In the genomic region with DNA sequence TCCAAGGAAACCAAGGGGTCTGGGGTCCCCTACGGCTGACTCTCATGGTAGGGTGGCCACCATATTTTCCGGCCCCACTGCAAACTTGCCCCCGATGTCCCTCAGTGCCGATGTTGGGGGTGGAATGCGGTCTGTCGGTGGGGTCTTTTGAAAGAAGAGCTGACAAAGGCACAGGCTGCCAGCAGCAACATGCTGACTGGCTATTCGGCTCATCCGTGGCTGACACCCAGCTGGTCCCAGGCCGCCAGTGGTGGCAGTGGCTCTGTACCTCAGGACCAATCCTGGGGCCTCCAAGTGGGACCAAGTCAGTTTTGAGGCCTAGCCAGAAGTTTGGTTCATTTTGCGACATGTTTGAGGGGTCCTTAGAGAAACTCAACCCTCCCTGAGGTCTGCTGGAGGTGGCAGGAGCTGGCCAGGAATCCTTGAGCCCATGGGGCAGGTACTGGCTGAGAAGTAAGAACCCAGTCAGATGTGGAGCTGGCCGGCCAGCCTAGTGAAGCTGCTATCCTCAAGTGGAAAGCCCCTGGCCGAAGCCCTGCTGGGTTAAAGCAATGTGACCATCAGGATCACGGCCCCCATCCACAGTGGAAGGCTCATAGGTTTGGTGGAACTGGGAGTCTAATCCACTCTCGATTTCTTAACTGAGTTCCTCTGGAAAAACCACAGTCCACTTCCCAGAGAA, we compare ENCODE assay signal across 20 cellular contexts. TPM values are rescaled to one million over a fixed set of nuclear protein-coding genes. Genes with fewer than 3 reads are reported as not detected.
A peak's percentile ranks its signal among the peaks of the same experiment; 100 is the strongest.
DNase-seq lines count a peak whose midpoint lies in the region; ATAC-seq and TF ChIP-seq lines count a peak whose summit lies in the region.
"Had no signal": no experiment of that assay in that cellular context is flagged by ENCODE, and none has a peak within 500 bp of the region (broad histone marks: within the 10 kb centered on the region; RNA-seq: fewer than 3 reads in every experiment).

No MANE protein-coding gene starts in this region.

- ATAC-seq in HG03175 (IDR thresholded peaks at IDR 0.05; ENCODE audit: unreplicated experiment) (no peak), GM21723 (IDR thresholded peaks at IDR 0.05; ENCODE audit: unreplicated experiment) (no peak)
- ATAC-seq: activated CD8-positive, alpha-beta T cell treated with anti-CD3 and anti-CD28 coated beads for 36 hours; gastroesophageal sphincter had no signal

- H2AK5ac ChIP-seq in trophoblast cell (ENCODE audit: low read length): peak overlapping the region; percentile 9

- H3K9me3 ChIP-seq in AG04450 (ENCODE audit: control insufficient read depth, insufficient read depth, low read length) (no peaks in the 10 kb centered on the region), HUES64 (ENCODE audit: insufficient read depth, low read depth, low read length) (no peaks in the 10 kb centered on the region), hepatocyte (ENCODE audit: low read depth) (no peaks in the 10 kb centered on the region), trophoblast cell (ENCODE audit: insufficient read depth, low read depth, low read length) (peaks cover 3% of the 10 kb centered on the region)
- H3K9me3 ChIP-seq: esophagus squamous epithelium, gastroesophageal sphincter had no signal

- H3K36me3 Mint-ChIP-seq in activated naive CD4-positive, alpha-beta T cell treated with anti-CD3 and anti-CD28 coated beads for 36 hours (ENCODE audit: low read depth): no peaks in the 10 kb centered on the region

- H2BK12ac ChIP-seq in trophoblast cell (ENCODE audit: low read length): peak overlapping the region; percentile 81

- no peak overlapping the region for H3K9ac ChIP-seq in HUES64 (ENCODE audit: low read depth, low read length)
- no peak overlapping the region for H3K9ac ChIP-seq in trophoblast cell (ENCODE audit: low read length)
- H3K9ac ChIP-seq: GM23248 had no signal

- H3K4ac ChIP-seq in trophoblast cell (ENCODE audit: low read depth, low read length): peak overlapping the region; percentile 13

- H2AFZ ChIP-seq in hepatocyte (no peak overlapping the region), trophoblast cell (ENCODE audit: insufficient read depth, low read length, poor library complexity) (no peak overlapping the region)
- H2AFZ ChIP-seq: GM23248 had no signal

- H3K27me3 ChIP-seq in AG04450 (ENCODE audit: control insufficient read depth, insufficient read depth, low read length) (no peaks in the 10 kb centered on the region), HUES64 (ENCODE audit: insufficient read depth, low read length) (no peaks in the 10 kb centered on the region), hepatocyte (no peaks in the 10 kb centered on the region), trophoblast cell (ENCODE audit: insufficient read depth, low read length) (no peaks in the 10 kb centered on the region)
- H3K27me3 ChIP-seq: gastroesophageal sphincter had no signal

- H3K36me3 ChIP-seq in HUES64 (ENCODE audit: insufficient read depth, low read length): 0 out of 2 replicates have a peak, but pooled peaks cover 6% of the 10 kb centered on the region
- H3K36me3 ChIP-seq in hepatocyte (replicated peaks; ENCODE audit: insufficient read depth, low read depth): no peaks in the 10 kb centered on the region
- peaks cover 22 to 23% of the 10 kb centered on the region in 2 experiments for H3K36me3 ChIP-seq in trophoblast cell (ENCODE audit: control insufficient read depth in 1 of 2, insufficient read depth in 2 of 2, low read length in 2 of 2)

- H3K9me3 Mint-ChIP-seq in activated naive CD4-positive, alpha-beta T cell treated with anti-CD3 and anti-CD28 coated beads for 36 hours: no peaks in the 10 kb centered on the region
- H3K9me3 Mint-ChIP-seq: activated B cell treated with CpG ODN at 0.5 μM for 24 hours; activated CD8-positive, alpha-beta T cell treated with anti-CD3 and anti-CD28 coated beads for 36 hours; activated naive CD4-positive, alpha-beta T cell treated with anti-CD3 and anti-CD28 coated beads, Interleukin-2, amount 10 ng/mL, durations not matched to agents 7 days and 5 days; CD4-positive, alpha-beta memory T cell had no signal

- CTCF ChIA-PET in AG04450 (lab: Charles Lee): no interaction called here
- CTCF ChIA-PET in activated naive CD4-positive, alpha-beta T cell treated with anti-CD3 and anti-CD28 coated beads for 36 hours (lab: Charles Lee): interaction anchor here (0.9 to 1.7 kb wide), 2 partner anchors 13 to 16 kb away, joined by 3 to 5 read pairs; no protein-coding TSS in a partner anchor

- peak overlapping the region; percentile 78 for H3K18ac ChIP-seq in trophoblast cell (ENCODE audit: low read length)

- intact Hi-C loops in activated naive CD4-positive, alpha-beta T cell treated with anti-CD3 and anti-CD28 coated beads for 36 hours (cut with micrococcal nuclease): no loop called here

- no peak overlapping the region for H3K27ac Mint-ChIP-seq in activated naive CD4-positive, alpha-beta T cell treated with anti-CD3 and anti-CD28 coated beads for 36 hours
- H3K27ac Mint-ChIP-seq: activated CD8-positive, alpha-beta T cell treated with anti-CD3 and anti-CD28 coated beads for 36 hours; activated naive CD4-positive, alpha-beta T cell treated with anti-CD3 and anti-CD28 coated beads, Interleukin-2, amount 10 ng/mL, durations not matched to agents 7 days and 5 days had no signal

- no peak for DNase-seq in AG04450 (ENCODE audit: low read depth, low spot score)
- peak; percentile 5 for DNase-seq in hepatocyte (ENCODE audit: low spot score)
- DNase-seq in trophoblast cell: no peak
- no peak for DNase-seq in midbrain (lab: John Stamatoyannopoulos, UW)
- no peak for DNase-seq in activated naive CD4-positive, alpha-beta T cell treated with anti-CD3 and anti-CD28 coated beads for 36 hours
- DNase-seq: activated B cell treated with CpG ODN at 0.5 μM for 24 hours; activated CD8-positive, alpha-beta T cell treated with anti-CD3 and anti-CD28 coated beads for 36 hours; activated naive CD4-positive, alpha-beta T cell treated with anti-CD3 and anti-CD28 coated beads, Interleukin-2, amount 10 ng/mL, durations not matched to agents 7 days and 5 days; CD4-positive, alpha-beta memory T cell; DMS53; effector CD8-positive, alpha-beta T cell; esophagus squamous epithelium; GM23248; NCI-H1930; NCI-H345; stimulated activated CD8-positive, alpha-beta memory T cell treated with anti-CD3 and anti-CD28 coated beads, Interleukin-4, amount 100 ng/mL, for 48 hours had no signal

- 90% methylated on average over 14 of the region's 14 CpGs for WGBS in HUES64
- WGBS in hepatocyte (ENCODE audit: low lambda C conversion rate, missing lambda C conversion rate): 88% methylated on average over 14 of the region's 14 CpGs
- no CpG with 5 or more reads among the region's 14 CpGs for WGBS in trophoblast cell (ENCODE audit: extremely low coverage, insufficient coverage, insufficient read length)

- H4K8ac ChIP-seq in trophoblast cell (ENCODE audit: low read depth, low read length): no peak overlapping the region

- H4K20me1 ChIP-seq in hepatocyte (ENCODE audit: insufficient read depth, poor library complexity, severe bottlenecking): no peaks in the 10 kb centered on the region

- peak overlapping the region; percentile 12 for H3K14ac ChIP-seq in trophoblast cell (ENCODE audit: low read length)

- no peak overlapping the region for H3K4me3 Mint-ChIP-seq in activated naive CD4-positive, alpha-beta T cell treated with anti-CD3 and anti-CD28 coated beads for 36 hours
- H3K4me3 Mint-ChIP-seq: activated B cell treated with CpG ODN at 0.5 μM for 24 hours; activated CD8-positive, alpha-beta T cell treated with anti-CD3 and anti-CD28 coated beads for 36 hours; activated naive CD4-positive, alpha-beta T cell treated with anti-CD3 and anti-CD28 coated beads, Interleukin-2, amount 10 ng/mL, durations not matched to agents 7 days and 5 days; CD4-positive, alpha-beta memory T cell had no signal

- TF ChIP-seq CTCF in AG04450 (IDR thresholded peaks at IDR 0.05; ENCODE audit: low read depth, low read length) (no peak), hepatocyte (IDR thresholded peaks at IDR 0.05; ENCODE audit: poor library complexity) (no peak)

- no peak overlapping the region for H2BK120ac ChIP-seq in trophoblast cell (ENCODE audit: insufficient read depth, low read length, poor library complexity)

- H3K27ac ChIP-seq in AG04450 (ENCODE audit: low read depth, low read length): peak overlapping the region; percentile 39
- peak overlapping the region; percentile 83; the same call in 1 of the 2 replicates for H3K27ac ChIP-seq in HUES64 (ENCODE audit: low read depth, low read length)
- H3K27ac ChIP-seq in hepatocyte: peak overlapping the region; percentile 97
- no peak overlapping the region for H3K27ac ChIP-seq in trophoblast cell (ENCODE audit: low read depth, low read length)
- H3K27ac ChIP-seq: GM23248 had no signal

- no peak overlapping the region for H3K23ac ChIP-seq in trophoblast cell (ENCODE audit: low read length)

- H3K4me1 Mint-ChIP-seq in activated naive CD4-positive, alpha-beta T cell treated with anti-CD3 and anti-CD28 coated beads for 36 hours (ENCODE audit: low read depth): peaks cover 12% of the 10 kb centered on the region
- H3K4me1 Mint-ChIP-seq: CD4-positive, alpha-beta memory T cell had no signal

- H3K79me1 ChIP-seq in trophoblast cell (ENCODE audit: low read length): peaks cover 53% of the 10 kb centered on the region

- H3K4me3 ChIP-seq in AG04450 (ENCODE audit: low read depth, low read length) (no peak overlapping the region), HUES64 (ENCODE audit: low read length) (no peak overlapping the region), hepatocyte (no peak overlapping the region), trophoblast cell (ENCODE audit: low read depth, low read length) (no peak overlapping the region)
- H3K4me3 ChIP-seq: esophagus squamous epithelium, gastroesophageal sphincter, GM23248 had no signal

- H3K79me2 ChIP-seq in hepatocyte (peaks cover 21% of the 10 kb centered on the region), trophoblast cell (ENCODE audit: control insufficient read depth, insufficient read depth, low read length, poor library complexity) (peaks cover 9% of the 10 kb centered on the region)

- POLR2A ChIA-PET in AG04450 (lab: Yijun Ruan, JAX): no interaction called here

- H4K91ac ChIP-seq in trophoblast cell (ENCODE audit: low read depth, low read length): peak overlapping the region; percentile 45

- no peak overlapping the region for H4K12ac ChIP-seq in trophoblast cell (ENCODE audit: low read depth, low read length)

- no peak overlapping the region for H2BK5ac ChIP-seq in trophoblast cell (ENCODE audit: low read depth, low read length, poor library complexity)

- H3K4me1 ChIP-seq in HUES64 (ENCODE audit: insufficient read depth, low read length) (peaks cover 72% of the 10 kb centered on the region), hepatocyte (ENCODE audit: insufficient read depth) (peaks cover 95% of the 10 kb centered on the region), trophoblast cell (ENCODE audit: control insufficient read depth in 1 of 2, insufficient read depth in 2 of 2, low read length in 2 of 2) (peaks cover 72 to 85% of the 10 kb centered on the region in 2 experiments)

- H3K4me2 ChIP-seq in hepatocyte: peak overlapping the region; percentile 36
- no peak overlapping the region for H3K4me2 ChIP-seq in trophoblast cell (ENCODE audit: low read length)

- H3K27me3 Mint-ChIP-seq in activated naive CD4-positive, alpha-beta T cell treated with anti-CD3 and anti-CD28 coated beads for 36 hours (ENCODE audit: low read depth): no peaks in the 10 kb centered on the region
- H3K27me3 Mint-ChIP-seq: activated B cell treated with CpG ODN at 0.5 μM for 24 hours had no signal

- no peaks in the 10 kb centered on the region for H3K9me2 ChIP-seq in hepatocyte (replicated peaks; ENCODE audit: insufficient read depth)

RNA-seq across cellular contexts. Expression of a gene that starts 17.8 kb away (rescaled TPM):
- polyA plus RNA-seq in AG04450 (2011; rRNA removed) (6.2 and 6.5 TPM in 2 replicates), hepatocyte (13.8 and 15.9 TPM in 2 replicates)
- 10.6 and 14.3 TPM in 2 replicates for polyA minus RNA-seq in AG04450 (2011; rRNA and poly(A)+ RNA removed)
- 8.2 TPM for polyA plus RNA-seq in HUES64 (2013, experiment 1 of 2)
- polyA plus RNA-seq in HUES64 (2013, experiment 2 of 2): 12.5 TPM
- total RNA-seq in hepatocyte: 33.9 and 41.8 TPM in 2 replicates
- polyA plus RNA-seq in trophoblast cell (2013): 20.8 and 22.5 TPM in 2 replicates
- 10 to 100 TPM in 1 of 2 experiments, 1 to 10 TPM in 1; 9.4 to 10.3 TPM for total RNA-seq in activated naive CD4-positive, alpha-beta T cell treated with anti-CD3 and anti-CD28 coated beads for 36 hours

RNA-seq across cellular contexts. Expression of a gene that starts 51.9 kb away (rescaled TPM):
- polyA plus RNA-seq in AG04450 (2011; rRNA removed) (426 and 559 TPM in 2 replicates), hepatocyte (804 and 827 TPM in 2 replicates)
- polyA minus RNA-seq in AG04450 (2011; rRNA and poly(A)+ RNA removed): 124 and 136 TPM in 2 replicates
- 412 TPM for polyA plus RNA-seq in HUES64 (2013, experiment 1 of 2)
- polyA plus RNA-seq in HUES64 (2013, experiment 2 of 2): 434 TPM
- total RNA-seq in hepatocyte: 219 and 274 TPM in 2 replicates
- 497 and 515 TPM in 2 replicates for polyA plus RNA-seq in trophoblast cell (2013)
- total RNA-seq in activated naive CD4-positive, alpha-beta T cell treated with anti-CD3 and anti-CD28 coated beads for 36 hours: 100 to 1,000 TPM; 185 to 198 TPM
